1 cellular context compared by ENCODE assay signal in the genomic region with DNA sequence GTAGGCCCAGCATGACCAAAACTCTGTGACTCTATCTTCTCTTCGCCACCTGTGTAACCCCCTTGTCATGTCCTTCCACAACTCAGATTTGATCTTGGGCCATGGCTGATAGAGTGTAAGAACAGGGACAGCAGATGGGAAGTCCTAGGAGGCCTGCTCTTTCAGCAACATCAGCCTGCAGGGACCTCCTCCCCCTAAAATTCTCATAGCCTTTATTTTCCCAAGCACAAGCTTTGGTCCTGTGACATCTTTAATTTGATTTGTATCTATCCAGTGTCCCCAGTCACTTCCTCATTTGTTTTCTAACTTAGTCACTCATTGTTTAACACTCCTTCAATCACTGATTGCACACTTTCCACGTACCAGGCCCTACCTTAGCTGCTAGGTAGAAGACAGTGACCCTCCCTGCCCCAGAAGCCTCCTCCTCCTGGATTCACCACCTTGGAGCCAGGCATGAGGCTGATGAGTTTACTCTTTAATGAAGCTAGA.
TF ChIP-seq lines count a peak whose summit lies in the region.

No MANE protein-coding gene starts in this region.

TF ChIP-seq in K562, 482 proteins besides CTCF, POLR2A, EP300 and RAD21 (continued from another document and continues in another):
- TF ChIP-seq, protein P1, sequence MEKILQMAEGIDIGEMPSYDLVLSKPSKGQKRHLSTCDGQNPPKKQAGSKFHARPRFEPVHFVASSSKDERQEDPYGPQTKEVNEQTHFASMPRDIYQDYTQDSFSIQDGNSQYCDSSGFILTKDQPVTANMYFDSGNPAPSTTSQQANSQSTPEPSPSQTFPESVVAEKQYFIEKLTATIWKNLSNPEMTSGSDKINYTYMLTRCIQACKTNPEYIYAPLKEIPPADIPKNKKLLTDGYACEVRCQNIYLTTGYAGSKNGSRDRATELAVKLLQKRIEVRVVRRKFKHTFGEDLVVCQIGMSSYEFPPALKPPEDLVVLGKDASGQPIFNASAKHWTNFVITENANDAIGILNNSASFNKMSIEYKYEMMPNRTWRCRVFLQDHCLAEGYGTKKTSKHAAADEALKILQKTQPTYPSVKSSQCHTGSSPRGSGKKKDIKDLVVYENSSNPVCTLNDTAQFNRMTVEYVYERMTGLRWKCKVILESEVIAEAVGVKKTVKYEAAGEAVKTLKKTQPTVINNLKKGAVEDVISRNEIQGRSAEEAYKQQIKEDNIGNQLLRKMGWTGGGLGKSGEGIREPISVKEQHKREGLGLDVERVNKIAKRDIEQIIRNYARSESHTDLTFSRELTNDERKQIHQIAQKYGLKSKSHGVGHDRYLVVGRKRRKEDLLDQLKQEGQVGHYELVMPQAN (IDR thresholded peaks at IDR 0.05; ENCODE audit: borderline replicate concordance) = peak; percentile 19; the same call in 1 of the 2 replicates
- TF ChIP-seq TAF15 (IDR thresholded peaks at IDR 0.05; ENCODE audit: low read depth, low read length) (no peak), PKNOX1 (IDR thresholded peaks at IDR 0.05) (peak; percentile 31; the same call in 1 of the 2 replicates), PHF8 (IDR thresholded peaks at IDR 0.05; ENCODE audit: borderline replicate concordance, low read length) (no peak), SAP30 (IDR thresholded peaks at IDR 0.05; ENCODE audit: borderline replicate concordance, insufficient read depth, low read depth, low read length, poor library complexity, severe bottlenecking) (no peak), NUFIP1 (IDR thresholded peaks at IDR 0.05; ENCODE audit: partially characterized antibody) (no peak), ARID2 (IDR thresholded peaks at IDR 0.05) (no peak), CBFB (CRISPR knock-in tag; IDR thresholded peaks at IDR 0.05) (no peak), ARID3B (CRISPR knock-in tag; IDR thresholded peaks at IDR 0.05; ENCODE audit: borderline replicate concordance) (no peak), ZNF830 (CRISPR knock-in tag; IDR thresholded peaks at IDR 0.05) (no peak), STAT5A (IDR thresholded peaks at IDR 0.05; ENCODE audit: borderline replicate concordance, low read length) (peak; percentile 53; the same call in 1 of the 2 replicates), CHD1 (IDR thresholded peaks at IDR 0.05; ENCODE audit: low read length) (no peak), RBM15 (IDR thresholded peaks at IDR 0.05; ENCODE audit: insufficient read depth, low read length) (no peak), RBM14 (IDR thresholded peaks at IDR 0.05; ENCODE audit: borderline replicate concordance, insufficient read depth, low read depth, low read length) (no peak), MYBL2 (IDR thresholded peaks at IDR 0.05; ENCODE audit: low read depth) (no peak), MYBL2 (CRISPR knock-in tag; IDR thresholded peaks at IDR 0.05; ENCODE audit: borderline replicate concordance) (no peak), CTBP1 (IDR thresholded peaks at IDR 0.05; ENCODE audit: borderline replicate concordance) (no peak; the same call in 1 of the 2 replicates), ZFP30 (CRISPR knock-in tag; IDR thresholded peaks at IDR 0.05; ENCODE audit: borderline replicate concordance) (no peak), L3MBTL2 (IDR thresholded peaks at IDR 0.05) (0 out of 2 replicates have a peak, but pooled peaks have one; percentile 9), ZNF644 (tag; IDR thresholded peaks at IDR 0.05; ENCODE audit: low read depth) (no peak), TGIF2 (CRISPR knock-in tag; IDR thresholded peaks at IDR 0.05) (no peak), ZMIZ1 (IDR thresholded peaks at IDR 0.05; ENCODE audit: low read depth in 2 of 2, low read length in 2 of 2) (0 out of 4 replicates have a peak, but pooled peaks of 1 of the 2 experiments have one; percentile 35), HDAC6 (IDR thresholded peaks at IDR 0.05; ENCODE audit: low read depth, low read length) (no peak), ARHGAP35 (IDR thresholded peaks at IDR 0.05; ENCODE audit: partially characterized antibody) (no peak), ESRRA (IDR thresholded peaks at IDR 0.05; ENCODE audit: borderline replicate concordance, low read depth) (no peak), XRCC5 (IDR thresholded peaks at IDR 0.05; ENCODE audit: low read depth, low read length) (no peak), HCFC1 (IDR thresholded peaks at IDR 0.05; ENCODE audit: low read depth, low read length) (no peak), FOS (IDR thresholded peaks at IDR 0.05; ENCODE audit: extremely low read depth, insufficient read length) (no peak), RBM25 (IDR thresholded peaks at IDR 0.05; ENCODE audit: low read depth, low read length, severe bottlenecking) (no peak), GABPB1 (CRISPR knock-in tag; IDR thresholded peaks at IDR 0.05) (no peak), ZC3H11A (IDR thresholded peaks at IDR 0.05; ENCODE audit: low read depth, low read length) (no peak), SNAPC5 (CRISPR knock-in tag; IDR thresholded peaks at IDR 0.05) (no peak), GATAD2B (IDR thresholded peaks at IDR 0.05; ENCODE audit: borderline replicate concordance) (no peak), TRIM24 (IDR thresholded peaks at IDR 0.05) (0 out of 4 replicates have a peak, but pooled peaks of 1 of the 2 experiments have one; percentile 25), GTF3C2 (IDR thresholded peaks at IDR 0.05; ENCODE audit: borderline replicate concordance, extremely low read depth, insufficient read length) (no peak), E2F6 (IDR thresholded peaks at IDR 0.05; ENCODE audit: borderline replicate concordance in 1 of 2, extremely low read depth in 1 of 2, insufficient read depth in 1 of 2, insufficient read length in 1 of 2, low read depth in 1 of 2, low read length in 1 of 2, poor library complexity in 1 of 2, severe bottlenecking in 1 of 2) (no peak), SOX6 (IDR thresholded peaks at IDR 0.05) (peak; percentile 72), ZNF354B (CRISPR knock-in tag; IDR thresholded peaks at IDR 0.05) (no peak), ZNF197 (CRISPR knock-in tag; IDR thresholded peaks at IDR 0.05; ENCODE audit: low read depth) (no peak), ZNF551 (CRISPR knock-in tag; IDR thresholded peaks at IDR 0.05) (no peak), SMARCB1 (IDR thresholded peaks at IDR 0.05; ENCODE audit: insufficient read length, low read depth) (no peak)
- TF ChIP-seq, protein P2, sequence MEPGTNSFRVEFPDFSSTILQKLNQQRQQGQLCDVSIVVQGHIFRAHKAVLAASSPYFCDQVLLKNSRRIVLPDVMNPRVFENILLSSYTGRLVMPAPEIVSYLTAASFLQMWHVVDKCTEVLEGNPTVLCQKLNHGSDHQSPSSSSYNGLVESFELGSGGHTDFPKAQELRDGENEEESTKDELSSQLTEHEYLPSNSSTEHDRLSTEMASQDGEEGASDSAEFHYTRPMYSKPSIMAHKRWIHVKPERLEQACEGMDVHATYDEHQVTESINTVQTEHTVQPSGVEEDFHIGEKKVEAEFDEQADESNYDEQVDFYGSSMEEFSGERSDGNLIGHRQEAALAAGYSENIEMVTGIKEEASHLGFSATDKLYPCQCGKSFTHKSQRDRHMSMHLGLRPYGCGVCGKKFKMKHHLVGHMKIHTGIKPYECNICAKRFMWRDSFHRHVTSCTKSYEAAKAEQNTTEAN (CRISPR knock-in tag; IDR thresholded peaks at IDR 0.05) = no peak
- TF ChIP-seq, protein P3, sequence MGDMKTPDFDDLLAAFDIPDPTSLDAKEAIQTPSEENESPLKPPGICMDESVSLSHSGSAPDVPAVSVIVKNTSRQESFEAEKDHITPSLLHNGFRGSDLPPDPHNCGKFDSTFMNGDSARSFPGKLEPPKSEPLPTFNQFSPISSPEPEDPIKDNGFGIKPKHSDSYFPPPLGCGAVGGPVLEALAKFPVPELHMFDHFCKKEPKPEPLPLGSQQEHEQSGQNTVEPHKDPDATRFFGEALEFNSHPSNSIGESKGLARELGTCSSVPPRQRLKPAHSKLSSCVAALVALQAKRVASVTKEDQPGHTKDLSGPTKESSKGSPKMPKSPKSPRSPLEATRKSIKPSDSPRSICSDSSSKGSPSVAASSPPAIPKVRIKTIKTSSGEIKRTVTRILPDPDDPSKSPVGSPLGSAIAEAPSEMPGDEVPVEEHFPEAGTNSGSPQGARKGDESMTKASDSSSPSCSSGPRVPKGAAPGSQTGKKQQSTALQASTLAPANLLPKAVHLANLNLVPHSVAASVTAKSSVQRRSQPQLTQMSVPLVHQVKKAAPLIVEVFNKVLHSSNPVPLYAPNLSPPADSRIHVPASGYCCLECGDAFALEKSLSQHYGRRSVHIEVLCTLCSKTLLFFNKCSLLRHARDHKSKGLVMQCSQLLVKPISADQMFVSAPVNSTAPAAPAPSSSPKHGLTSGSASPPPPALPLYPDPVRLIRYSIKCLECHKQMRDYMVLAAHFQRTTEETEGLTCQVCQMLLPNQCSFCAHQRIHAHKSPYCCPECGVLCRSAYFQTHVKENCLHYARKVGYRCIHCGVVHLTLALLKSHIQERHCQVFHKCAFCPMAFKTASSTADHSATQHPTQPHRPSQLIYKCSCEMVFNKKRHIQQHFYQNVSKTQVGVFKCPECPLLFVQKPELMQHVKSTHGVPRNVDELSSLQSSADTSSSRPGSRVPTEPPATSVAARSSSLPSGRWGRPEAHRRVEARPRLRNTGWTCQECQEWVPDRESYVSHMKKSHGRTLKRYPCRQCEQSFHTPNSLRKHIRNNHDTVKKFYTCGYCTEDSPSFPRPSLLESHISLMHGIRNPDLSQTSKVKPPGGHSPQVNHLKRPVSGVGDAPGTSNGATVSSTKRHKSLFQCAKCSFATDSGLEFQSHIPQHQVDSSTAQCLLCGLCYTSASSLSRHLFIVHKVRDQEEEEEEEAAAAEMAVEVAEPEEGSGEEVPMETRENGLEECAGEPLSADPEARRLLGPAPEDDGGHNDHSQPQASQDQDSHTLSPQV (IDR thresholded peaks at IDR 0.05) = 0 out of 2 replicates have a peak, but pooled peaks have one; percentile 32
